Comparison of ENCODE assay signal across 6 cellular contexts in the genomic region with DNA sequence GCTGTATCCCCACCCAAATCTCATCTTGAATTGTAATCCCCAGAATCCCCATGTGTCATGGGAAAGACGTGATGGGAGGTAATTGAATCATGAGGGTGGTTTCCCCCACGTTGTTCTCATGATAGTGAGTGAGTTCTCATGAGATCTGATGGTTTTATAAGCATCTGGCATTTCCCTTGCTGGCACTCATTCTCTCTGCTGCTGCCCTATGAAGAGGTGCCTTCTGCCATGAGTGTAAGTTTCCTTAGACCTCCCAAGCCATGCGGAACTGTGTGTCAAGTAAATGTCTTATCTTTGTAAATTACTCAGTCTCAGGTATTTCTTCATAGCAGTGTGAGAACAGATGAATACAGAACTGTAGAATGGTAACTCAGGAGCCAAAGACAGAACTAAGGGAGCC. TPM values are rescaled to one million over a fixed set of nuclear protein-coding genes. Genes with fewer than 3 reads are reported as not detected.
"Had no signal": no experiment of that assay in that cellular context is flagged by ENCODE, and none has a peak within 500 bp of the region (broad histone marks: within the 10 kb centered on the region; RNA-seq: fewer than 3 reads in every experiment).

No MANE protein-coding gene starts in this region.

RNA-seq across cellular contexts. Expression of a gene that starts 5.3 kb away (rescaled TPM):
- total RNA-seq: epithelial cell of proximal tubule, mammary epithelial cell, neural crest cell, osteocyte, pulmonary artery endothelial cell, sciatic nerve had no signal
- polyA plus RNA-seq: mammary epithelial cell had no signal
